9 cellular contexts compared by ENCODE assay signal in the genomic region with DNA sequence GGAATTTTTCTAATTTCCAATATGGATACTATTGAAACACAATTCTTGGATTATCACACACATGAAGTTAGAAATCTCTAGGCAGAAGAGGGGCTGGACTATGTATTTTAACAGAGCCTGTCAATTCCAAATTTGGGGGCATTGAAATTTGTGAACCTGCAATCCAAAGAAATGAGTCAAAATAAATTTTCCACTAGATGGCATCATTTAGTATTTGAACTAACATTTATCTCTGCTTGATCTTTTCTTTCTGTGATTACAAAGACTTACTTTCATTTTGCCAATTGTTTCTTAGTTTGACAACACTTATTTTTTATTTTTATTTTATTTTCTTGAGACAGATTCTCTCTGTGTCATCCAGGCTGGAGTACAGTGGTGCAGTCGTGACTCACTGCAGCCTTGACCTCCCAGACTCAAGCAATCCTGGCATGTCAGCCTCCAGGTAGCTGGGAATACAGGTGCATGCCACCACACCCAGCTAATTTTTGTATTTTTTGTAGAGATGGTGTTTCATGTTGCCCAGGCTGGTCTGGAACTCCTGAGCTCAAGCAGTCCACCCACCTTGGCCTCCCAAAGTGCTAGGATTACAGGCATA. TPM values are rescaled to one million over a fixed set of nuclear protein-coding genes. Genes with fewer than 3 reads are reported as not detected.
DNase-seq lines count a peak whose midpoint lies in the region; ATAC-seq and TF ChIP-seq lines count a peak whose summit lies in the region.
"Had no signal": no experiment of that assay in that cellular context is flagged by ENCODE, and none has a peak within 500 bp of the region (broad histone marks: within the 10 kb centered on the region; RNA-seq: fewer than 3 reads in every experiment).

No MANE protein-coding gene starts in this region.

- no peak overlapping the region for H3K56ac ChIP-seq in IMR-90 (ENCODE audit: extremely low read depth, insufficient read depth, low read length)

- H2BK120ac ChIP-seq in IMR-90 (ENCODE audit: low read depth, low read length), result no peak overlapping the region

- DNase-seq in DMS114 treated with DMSO at 0.1 percent for 48 hours (lab: John Stamatoyannopoulos, UW; ENCODE audit: unreplicated experiment) (peak; percentile 5), IMR-90 (no peak), right lobe of liver (no peak), mesenteric fat pad (ENCODE audit: low spot score) (no peak)
- DNase-seq in activated CD8-positive, alpha-beta memory T cell treated with anti-CD3 and anti-CD28 coated beads, Interleukin-2, amount 50 U/mL, for 4 hours, result no peak
- DNase-seq: activated B cell treated with CpG ODN at 0.5 μM for 24 hours had no signal

- peaks cover 17% of the 10 kb centered on the region for H3K36me3 Mint-ChIP-seq in activated T-helper 17 cell treated with anti-CD3 and anti-CD28 coated beads, Interleukin-2, amount 50 U/mL, for 72 hours (ENCODE audit: low read depth)

- CTCF ChIA-PET in IMR-90 (lab: Yijun Ruan, JAX), result interaction anchor here (0.6 to 1.4 kb wide), 3 partner anchors 11 to 133 kb away, joined by 3 to 5 read pairs (median 3); no protein-coding TSS in a partner anchor

- no peaks in the 10 kb centered on the region for H3K9me3 Mint-ChIP-seq in activated T-helper 17 cell treated with anti-CD3 and anti-CD28 coated beads, Interleukin-2, amount 50 U/mL, for 72 hours
- H3K9me3 Mint-ChIP-seq: activated B cell treated with CpG ODN at 0.5 μM for 24 hours had no signal

- no peak overlapping the region for H3K23ac ChIP-seq in IMR-90 (ENCODE audit: low read depth, low read length)

- H3K4ac ChIP-seq in IMR-90 (ENCODE audit: low read depth, low read length), result no peak overlapping the region

- H3K27me3 ChIP-seq in IMR-90 (ENCODE audit: control insufficient read depth, insufficient read depth, low read length), result no peaks in the 10 kb centered on the region
- no peaks in the 10 kb centered on the region for H3K27me3 ChIP-seq in right lobe of liver

- no peaks in the 10 kb centered on the region for H3K27me3 Mint-ChIP-seq in activated T-helper 17 cell treated with anti-CD3 and anti-CD28 coated beads, Interleukin-2, amount 50 U/mL, for 72 hours
- H3K27me3 Mint-ChIP-seq: activated B cell treated with CpG ODN at 0.5 μM for 24 hours had no signal

- no peak overlapping the region for H3K27ac ChIP-seq in IMR-90 (ENCODE audit: insufficient read depth, low read length)
- H3K27ac ChIP-seq in right lobe of liver, result no peak overlapping the region

- TF ChIP-seq CTCF in IMR-90 (conservative IDR thresholded peaks at IDR 0.05; ENCODE audit: low read depth, low read length) (peak; percentile 22; the same call in 1 of the 2 replicates), right lobe of liver (IDR thresholded peaks at IDR 0.05) (peak; percentile 21 to 52 (median 40))

- no peak overlapping the region; the same call in 1 of the 2 replicates for H2BK20ac ChIP-seq in IMR-90 (ENCODE audit: low read depth, low read length)

- H2AFZ ChIP-seq in IMR-90 (replicated peaks; ENCODE audit: low read length, poor library complexity), result no peak overlapping the region

- no peak overlapping the region; the same call in 1 of the 2 replicates for H4K5ac ChIP-seq in IMR-90 (ENCODE audit: low read depth, low read length)

- no peak overlapping the region for H3K4me3 Mint-ChIP-seq in activated T-helper 17 cell treated with anti-CD3 and anti-CD28 coated beads, Interleukin-2, amount 50 U/mL, for 72 hours
- H3K4me3 Mint-ChIP-seq: activated B cell treated with CpG ODN at 0.5 μM for 24 hours had no signal

- peak overlapping the region in 1 of 2 experiments; percentile 37; a peak in 1 of 4 replicates for H4K8ac ChIP-seq in IMR-90 (ENCODE audit: low read depth in 2 of 2, low read length in 2 of 2)

- no peak overlapping the region for H2BK15ac ChIP-seq in IMR-90 (ENCODE audit: low read depth, low read length)

- H4K20me1 ChIP-seq in IMR-90 (ENCODE audit: insufficient read depth, low read length), result peaks cover 8% of the 10 kb centered on the region; the same call in 1 of the 2 replicates

- no TSS peak for BruUV-seq in IMR-90 (replicated peaks; lab: Mats Ljungman, UMichigan)

- H3K14ac ChIP-seq in IMR-90 (replicated peaks; ENCODE audit: low read depth, low read length), result no peak overlapping the region

- H3K79me1 ChIP-seq in IMR-90 (ENCODE audit: low read depth in 1 of 2, low read length in 2 of 2), result peaks cover 6 to 33% of the 10 kb centered on the region in 2 experiments

- H3K4me1 ChIP-seq in IMR-90 (ENCODE audit: control insufficient read depth, insufficient read depth, low read length), result peaks cover 3% of the 10 kb centered on the region
- H3K4me1 ChIP-seq in right lobe of liver, result peaks cover 0 to 16% (median 4%) of the 10 kb centered on the region in 4 donors

- H3K9ac ChIP-seq in IMR-90 (ENCODE audit: low read depth, low read length), result no peak overlapping the region

- dilution Hi-C loops in IMR-90 (cut with HindIII; ENCODE audit: low sequenced_read_pairs, unreplicated experiment), result no loop called here

- no peak overlapping the region for H2AK5ac ChIP-seq in IMR-90 (ENCODE audit: low read depth, low read length)

- no peak for TF ChIP-seq RAD21 in IMR-90 (IDR thresholded peaks at IDR 0.05; ENCODE audit: low read length)

- POLR2A ChIA-PET in IMR-90 (lab: Charles Lee; ENCODE audit: unreplicated experiment), result no interaction called here

- no peak overlapping the region for H4K91ac ChIP-seq in IMR-90 (ENCODE audit: insufficient read depth, low read depth, low read length)

- ATAC-seq in IMR-90 (ENCODE audit: low read depth), result no peak
- ATAC-seq in activated T-helper 17 cell treated with anti-CD3 and anti-CD28 coated beads, Interleukin-2, amount 50 U/mL, for 72 hours (replicated peaks), result no peak
- no peak for ATAC-seq in right lobe of liver
- ATAC-seq in esophagus mucosa, result no peak
- no peak for ATAC-seq in HG03565 (IDR thresholded peaks at IDR 0.05; ENCODE audit: unreplicated experiment)

- H3K36me3 ChIP-seq in IMR-90 (ENCODE audit: control insufficient read depth, insufficient read depth, low read length) (peaks cover 3% of the 10 kb centered on the region), right lobe of liver (peaks cover 0 to 4% (median 2%) of the 10 kb centered on the region in 4 donors)

- TF ChIP-seq POLR2A in IMR-90 (IDR thresholded peaks at IDR 0.05; ENCODE audit: low read depth, low read length) (no peak), right lobe of liver (IDR thresholded peaks at IDR 0.05) (no peak)

- no peak overlapping the region for H3K18ac ChIP-seq in IMR-90 (ENCODE audit: low read depth, low read length)

- H3K4me3 ChIP-seq in IMR-90 (ENCODE audit: insufficient read depth, low read depth, low read length), result no peak overlapping the region
- no peak overlapping the region for H3K4me3 ChIP-seq in right lobe of liver

- H3K4me2 ChIP-seq in IMR-90 (ENCODE audit: low read depth, low read length), result 0 out of 2 replicates have a peak overlapping the region, but pooled peaks have one; percentile 13

- no peak overlapping the region for H2AK9ac ChIP-seq in IMR-90 (replicated peaks; ENCODE audit: low read depth, low read length, poor library complexity)

- H3K4me1 Mint-ChIP-seq in activated T-helper 17 cell treated with anti-CD3 and anti-CD28 coated beads, Interleukin-2, amount 50 U/mL, for 72 hours, result peaks cover 16% of the 10 kb centered on the region

- H3K9me3 ChIP-seq in IMR-90 (ENCODE audit: control insufficient read depth, insufficient read depth, low read length) (no peaks in the 10 kb centered on the region), right lobe of liver (no peaks in the 10 kb centered on the region)

- no peak overlapping the region for H2BK5ac ChIP-seq in IMR-90 (ENCODE audit: low read depth, low read length, poor library complexity, severe bottlenecking)

- WGBS in IMR-90 (ENCODE audit: extremely low coverage in 2 of 2, insufficient read length in 1 of 2), 2 experiments, result no CpG with 5 or more reads among the region's 1 CpG
- WGBS in right lobe of liver (ENCODE audit: insufficient coverage, low coverage, low lambda C conversion rate, missing lambda C conversion rate), result 0% methylated on average over 1 of the region's 1 CpG

- H3K27ac Mint-ChIP-seq in activated T-helper 17 cell treated with anti-CD3 and anti-CD28 coated beads, Interleukin-2, amount 50 U/mL, for 72 hours, result peak overlapping the region; percentile 46
- H3K27ac Mint-ChIP-seq: activated B cell treated with CpG ODN at 0.5 μM for 24 hours had no signal

- H3K9me1 ChIP-seq in IMR-90 (ENCODE audit: insufficient read depth, low read length), result no peaks in the 10 kb centered on the region

- intact Hi-C loops in IMR-90 (cut with micrococcal nuclease) (no loop called here), right lobe of liver (cut with DNase I) (no loop called here)

- in situ Hi-C loops in IMR-90 (cut with MboI; ENCODE audit: low sequenced_read_pairs), result loop anchor here (5.0 to 25.0 kb wide), 3 partner anchors 286 to 588 kb away; partner anchors contain the start of gene TIGD2

TF ChIP-seq in IMR-90, 13 proteins besides CTCF, POLR2A, EP300 and RAD21 (continues in another document):
- TF ChIP-seq CEBPB (IDR thresholded peaks at IDR 0.05; ENCODE audit: low read depth, low read length), result no peak
- no peak for TF ChIP-seq MAZ (IDR thresholded peaks at IDR 0.05; ENCODE audit: borderline replicate concordance, low read depth, low read length)
- TF ChIP-seq BHLHE40 (IDR thresholded peaks at IDR 0.05; ENCODE audit: low read depth, low read length), result no peak
- TF ChIP-seq NFE2L2 (IDR thresholded peaks at IDR 0.05; ENCODE audit: low read depth, low read length), result no peak
- TF ChIP-seq SMC3 (IDR thresholded peaks at IDR 0.05; ENCODE audit: low read depth, low read length), result no peak
- no peak for TF ChIP-seq FOS (IDR thresholded peaks at IDR 0.05; ENCODE audit: low read depth, low read length)
- TF ChIP-seq MXI1 (IDR thresholded peaks at IDR 0.05; ENCODE audit: borderline replicate concordance, low read depth, low read length), result no peak
- no peak for TF ChIP-seq RFX5 (IDR thresholded peaks at IDR 0.05; ENCODE audit: low read depth, low read length)
- TF ChIP-seq RCOR1 (IDR thresholded peaks at IDR 0.05; ENCODE audit: insufficient replicate concordance, low read length), result no peak
- TF ChIP-seq MAFK (IDR thresholded peaks at IDR 0.05; ENCODE audit: low read depth, low read length), result no peak

RNA-seq across cellular contexts. Expression of gene PYURF, which starts 2.7 kb away (rescaled TPM):
- total RNA-seq in IMR-90 (2012; rRNA removed), result 43.4 and 61.7 TPM in 2 replicates
- 40.2 and 51.0 TPM in 2 replicates for polyA plus RNA-seq in IMR-90 (2012; rRNA removed)
- 30.0 and 52.6 TPM in 2 replicates for polyA plus RNA-seq in IMR-90 (2012; cell fraction: cytosol; rRNA removed)
- polyA plus RNA-seq in IMR-90 (2012; cell fraction: nucleus; rRNA removed; ENCODE audit: low replicate concordance), result 6.2 and 13.4 TPM in 2 replicates
- 10 to 100 TPM; 28.6 to 54.5 TPM for total RNA-seq in activated T-helper 17 cell treated with anti-CD3 and anti-CD28 coated beads, Interleukin-2, amount 50 U/mL, for 72 hours
- 10 to 100 TPM; 32.2 to 53.8 (median 44.7) TPM for total RNA-seq in right lobe of liver
- 81.0 TPM for total RNA-seq in mesenteric fat pad
- 43.6 TPM for total RNA-seq in esophagus mucosa
